Comparison of ENCODE assay signal across 8 cellular contexts in genomic region chr3:132660745-132661067, GRCh38. TPM values are rescaled to one million over a fixed set of nuclear protein-coding genes. Genes with fewer than 3 reads are reported as not detected.
DNase-seq lines count a peak whose midpoint lies in the region; ATAC-seq and TF ChIP-seq lines count a peak whose summit lies in the region.

No MANE protein-coding gene starts in this region.

- H3K4me3 Mint-ChIP-seq in CD14-positive monocyte, result peak overlapping the region; percentile 98
- peak overlapping the region; percentile 95 for H3K4me3 Mint-ChIP-seq in mesothelial cell of epicardium

- H3K27me3 Mint-ChIP-seq in CD14-positive monocyte (ENCODE audit: low read depth in 3 of 3), result no peaks in the 10 kb centered on the region
- no peaks in the 10 kb centered on the region for H3K27me3 Mint-ChIP-seq in mesothelial cell of epicardium (ENCODE audit: low read depth)

- no peak for DNase-seq in CD14-positive monocyte (ENCODE audit: low spot score)
- DNase-seq in NCI-H82 treated with DMSO at 0.1 percent for 48 hours (lab: John Stamatoyannopoulos, UW; ENCODE audit: unreplicated experiment), result peak; percentile 11
- DNase-seq in mesothelial cell of epicardium (ENCODE audit: low spot score in 2 of 2, unreplicated experiment in 2 of 2), result no peak
- no peak for DNase-seq in stimulated activated CD4-positive, alpha-beta T cell treated with anti-CD3 and anti-CD28 coated beads, Interleukin-2, amount 100 ng/mL, for 48 hours

- peak overlapping the region; percentile 74 to 95 (median 91) for H3K27ac Mint-ChIP-seq in CD14-positive monocyte
- peak overlapping the region; percentile 94 for H3K27ac Mint-ChIP-seq in mesothelial cell of epicardium

- intact Hi-C loops in CD14-positive monocyte (cut with micrococcal nuclease), result no loop called here

- no peaks in the 10 kb centered on the region for H3K9me3 Mint-ChIP-seq in CD14-positive monocyte
- H3K9me3 Mint-ChIP-seq in mesothelial cell of epicardium, result no peaks in the 10 kb centered on the region

- no peak for TF ChIP-seq CTCF in CD14-positive monocyte (IDR thresholded peaks at IDR 0.05)
- no peak for TF ChIP-seq CTCF in mesothelial cell of epicardium (IDR thresholded peaks at IDR 0.05; ENCODE audit: unreplicated experiment)

- H3K36me3 Mint-ChIP-seq in CD14-positive monocyte (no peaks in the 10 kb centered on the region), mesothelial cell of epicardium (no peaks in the 10 kb centered on the region)

- no peaks in the 10 kb centered on the region for H3K9me3 ChIP-seq in duodenal mucosa (ENCODE audit: control insufficient read depth in 1 of 2, low read length in 2 of 2)

- H3K4me1 ChIP-seq in duodenal mucosa (ENCODE audit: control insufficient read depth in 1 of 2, insufficient read depth in 2 of 2, low read length in 2 of 2), result peaks cover 13 to 44% of the 10 kb centered on the region in 2 donors

- peak; percentile 24 for ATAC-seq in GM21423 (IDR thresholded peaks at IDR 0.05; ENCODE audit: unreplicated experiment)
- no peak for ATAC-seq in GM19463 (IDR thresholded peaks at IDR 0.05; ENCODE audit: unreplicated experiment)
- no peak for ATAC-seq in GM21786 (IDR thresholded peaks at IDR 0.05; ENCODE audit: unreplicated experiment)

- H3K27ac ChIP-seq in duodenal mucosa (ENCODE audit: low read depth, low read length), result peak overlapping the region; percentile 92

- H3K27me3 ChIP-seq in duodenal mucosa (ENCODE audit: control insufficient read depth in 1 of 2, insufficient read depth in 2 of 2, low read length in 2 of 2), result no peaks in the 10 kb centered on the region

- H3K4me1 Mint-ChIP-seq in CD14-positive monocyte, result peaks cover 29% of the 10 kb centered on the region
- peaks cover 27% of the 10 kb centered on the region for H3K4me1 Mint-ChIP-seq in mesothelial cell of epicardium

- H3K9ac ChIP-seq in duodenal mucosa (ENCODE audit: low read depth in 1 of 2, low read length in 2 of 2), result peak overlapping the region; percentile 87 to 95

- H3K36me3 ChIP-seq in duodenal mucosa (ENCODE audit: control insufficient read depth in 1 of 2, insufficient read depth in 2 of 2, low read length in 2 of 2), result no peaks in the 10 kb centered on the region

- H3K4me3 ChIP-seq in duodenal mucosa (ENCODE audit: low read depth in 1 of 2, low read length in 2 of 2), result peak overlapping the region; percentile 96 to 97

RNA-seq across cellular contexts. Expression of gene UBA5, which starts 0.6 kb away (rescaled TPM):
- polyA plus RNA-seq in CD14-positive monocyte, result 10 to 100 TPM; 13.8 to 19.5 TPM
- total RNA-seq in mesothelial cell of epicardium, result 37.4 to 42.2 TPM (median 37.9 TPM) in 3 replicates

RNA-seq across cellular contexts. Expression of gene ACAD11, which starts 1.1 kb away (rescaled TPM):
- under 1 TPM; 0.31 to 0.40 TPM for polyA plus RNA-seq in CD14-positive monocyte
- 20.3 to 21.8 TPM (median 21.4 TPM) in 3 replicates for total RNA-seq in mesothelial cell of epicardium
